In genomic region chr3:195188530-195188917, GRCh38 we compare ENCODE assay signal across 16 cellular contexts.
DNase-seq lines count a peak whose midpoint lies in the region; ATAC-seq and TF ChIP-seq lines count a peak whose summit lies in the region.
"Had no signal": no experiment of that assay in that cellular context is flagged by ENCODE, and none has a peak within 500 bp of the region (broad histone marks: within the 10 kb centered on the region; RNA-seq: fewer than 3 reads in every experiment).

No MANE protein-coding gene starts in this region.

- no peaks in the 10 kb centered on the region for H3K27me3 Mint-ChIP-seq in endodermal cell (ENCODE audit: insufficient read depth)
- H3K27me3 Mint-ChIP-seq: activated naive CD8-positive, alpha-beta T cell treated with anti-CD3 and anti-CD28 coated beads, Interleukin-2, amount 10 ng/mL, durations not matched to agents 7 days and 5 days; CD4-positive, CD25-positive, alpha-beta regulatory T cell; dendritic cell treated with granulocyte-macrophage colony-stimulating factor and Interleukin-4, amounts not matched to agents 40 ng/mL and 50 ng/mL, for 4 days had no signal

- no TSS peak for BruUV-seq in PC-3 (replicated peaks; lab: Mats Ljungman, UMichigan)

- H3K27me3 ChIP-seq in PC-3 (ENCODE audit: low read length) (no peaks in the 10 kb centered on the region), endodermal cell (ENCODE audit: control insufficient read depth, insufficient read depth, low read length, poor library complexity, severe bottlenecking) (no peaks in the 10 kb centered on the region), muscle layer of colon (ENCODE audit: control insufficient read depth in 1 of 2, insufficient read depth in 2 of 2, low read length in 2 of 2) (no peaks in the 10 kb centered on the region)

- no peak overlapping the region for H3K4me3 ChIP-seq in PC-3 (ENCODE audit: low read length)
- H3K4me3 ChIP-seq in endodermal cell (ENCODE audit: low read length), result no peak overlapping the region
- peak overlapping the region in 1 of 2 donors; percentile 9 for H3K4me3 ChIP-seq in muscle layer of colon (ENCODE audit: low read depth in 1 of 2, low read length in 2 of 2)

- H3K9me2 ChIP-seq in PC-3 (replicated peaks; ENCODE audit: low read length), result no peaks in the 10 kb centered on the region

- H3K9me3 ChIP-seq in PC-3 (ENCODE audit: low read length), result no peaks in the 10 kb centered on the region; the same call in 1 of the 2 replicates
- peaks cover 22% of the 10 kb centered on the region for H3K9me3 ChIP-seq in endodermal cell (ENCODE audit: control insufficient read depth, low read length)
- H3K9me3 ChIP-seq in muscle layer of colon (ENCODE audit: low read length), result no peaks in the 10 kb centered on the region

- H2AFZ ChIP-seq in PC-3 (ENCODE audit: low read length), result no peak overlapping the region

- TF ChIP-seq CTCF in PC-3 (conservative IDR thresholded peaks at IDR 0.05; ENCODE audit: low read depth, low read length) (no peak; the same call in 1 of the 2 replicates), endodermal cell (conservative IDR thresholded peaks at IDR 0.05) (no peak)

- H3K9ac ChIP-seq in PC-3 (ENCODE audit: low read length) (no peak overlapping the region), endodermal cell (ENCODE audit: extremely low read depth, low read length, poor library complexity, severe bottlenecking) (no peak overlapping the region), muscle layer of colon (ENCODE audit: low read length) (no peak overlapping the region)

- H3K36me3 ChIP-seq in PC-3 (ENCODE audit: low read depth, low read length), result peaks cover 7% of the 10 kb centered on the region; the same call in 1 of the 2 replicates
- H3K36me3 ChIP-seq in endodermal cell (ENCODE audit: control insufficient read depth, insufficient read depth, low read length), result peaks cover 9% of the 10 kb centered on the region
- H3K36me3 ChIP-seq in muscle layer of colon (ENCODE audit: insufficient read depth, low read length), result no peaks in the 10 kb centered on the region

- POLR2A ChIA-PET in PC-3 (lab: Charles Lee; ENCODE audit: unreplicated experiment), result no interaction called here

- H4K20me1 ChIP-seq in PC-3 (ENCODE audit: low read length), result no peaks in the 10 kb centered on the region

- no peaks in the 10 kb centered on the region for H3F3A ChIP-seq in PC-3 (ENCODE audit: low read length, unreplicated experiment)

- peak; percentile 43 for DNase-seq in EH (ENCODE audit: low read depth)
- DNase-seq in PC-3, result peak; percentile 14
- peak; percentile 34 for DNase-seq in endodermal cell
- no peak for DNase-seq in NCI-H748 treated with DMSO at 0.1 percent for 48 hours (lab: John Stamatoyannopoulos, UW)
- DNase-seq: activated naive CD8-positive, alpha-beta T cell treated with anti-CD3 and anti-CD28 coated beads, Interleukin-2, amount 10 ng/mL, durations not matched to agents 7 days and 5 days; CD4-positive, CD25-positive, alpha-beta regulatory T cell; islet precursor cell; MM.1S; NCI-H2171; stimulated activated CD4-positive, alpha-beta T cell treated with anti-CD3 and anti-CD28 coated beads, Interleukin-2, amount 100 ng/mL, for 48 hours had no signal

- H3K4me3 Mint-ChIP-seq in endodermal cell, result no peak overlapping the region
- H3K4me3 Mint-ChIP-seq: activated naive CD8-positive, alpha-beta T cell treated with anti-CD3 and anti-CD28 coated beads, Interleukin-2, amount 10 ng/mL, durations not matched to agents 7 days and 5 days; CD4-positive, CD25-positive, alpha-beta regulatory T cell; dendritic cell treated with granulocyte-macrophage colony-stimulating factor and Interleukin-4, amounts not matched to agents 40 ng/mL and 50 ng/mL, for 4 days had no signal

- peaks cover 25% of the 10 kb centered on the region for H3K79me2 ChIP-seq in PC-3 (ENCODE audit: low read length)

- intact Hi-C loops in PC-3 (cut with micrococcal nuclease), result no loop called here

- H3K9me3 Mint-ChIP-seq in endodermal cell, result peaks cover 23% of the 10 kb centered on the region

- ATAC-seq in PC-3 (0 out of 2 replicates have a peak, but pooled peaks have one; percentile 48), HG03457 (IDR thresholded peaks at IDR 0.05; ENCODE audit: unreplicated experiment) (no peak), HG02870 (IDR thresholded peaks at IDR 0.05; ENCODE audit: unreplicated experiment) (no peak), HG03378 (IDR thresholded peaks at IDR 0.05; ENCODE audit: unreplicated experiment) (no peak)
- ATAC-seq: activated CD4-positive, CD25-positive, alpha-beta regulatory T cell treated with anti-CD3 and anti-CD28 coated beads, Interleukin-2, amount 50 U/mL, for 24 hours had no signal

- H3K27ac Mint-ChIP-seq in endodermal cell, result no peak overlapping the region
- H3K27ac Mint-ChIP-seq: activated naive CD8-positive, alpha-beta T cell treated with anti-CD3 and anti-CD28 coated beads, Interleukin-2, amount 10 ng/mL, durations not matched to agents 7 days and 5 days; CD4-positive, CD25-positive, alpha-beta regulatory T cell; dendritic cell treated with granulocyte-macrophage colony-stimulating factor and Interleukin-4, amounts not matched to agents 40 ng/mL and 50 ng/mL, for 4 days had no signal

- peaks cover 15% of the 10 kb centered on the region for H3K36me3 Mint-ChIP-seq in endodermal cell (ENCODE audit: low read depth)

- 95 to 100% methylated on average over 2 to 3 of the region's 3 CpGs for WGBS in endodermal cell (ENCODE audit: insufficient coverage in 1 of 2, insufficient read length in 1 of 2), 2 experiments

- CTCF ChIA-PET in PC-3 (lab: Charles Lee), result no interaction called here

- H3K4me2 ChIP-seq in PC-3 (ENCODE audit: low read length), result no peak overlapping the region

- H3K4me1 Mint-ChIP-seq in endodermal cell, result peaks cover 19% of the 10 kb centered on the region

- H3K27ac ChIP-seq in PC-3 (ENCODE audit: low read length), result no peak overlapping the region
- H3K27ac ChIP-seq in endodermal cell (ENCODE audit: low read depth, low read length), result no peak overlapping the region
- peak overlapping the region; percentile 76 for H3K27ac ChIP-seq in muscle layer of colon (ENCODE audit: low read depth, low read length)

- H3K4me1 ChIP-seq in PC-3 (ENCODE audit: insufficient read depth, low read length), result peaks cover 12% of the 10 kb centered on the region
- peaks cover 3% of the 10 kb centered on the region for H3K4me1 ChIP-seq in endodermal cell (ENCODE audit: control insufficient read depth, insufficient read depth, low read length)
- peaks cover 47% of the 10 kb centered on the region for H3K4me1 ChIP-seq in muscle layer of colon (ENCODE audit: insufficient read depth, low read length)
